Comparison of ENCODE assay signal across 14 cellular contexts in genomic region chr3:175274474-175275218, GRCh38.
DNase-seq lines count a peak whose midpoint lies in the region; ATAC-seq, FAIRE-seq and TF ChIP-seq lines count a peak whose summit lies in the region.
"Had no signal": no experiment of that assay in that cellular context is flagged by ENCODE, and none has a peak within 500 bp of the region (broad histone marks: within the 10 kb centered on the region; RNA-seq: fewer than 3 reads in every experiment).

No MANE protein-coding gene starts in this region.

- no peak for TF ChIP-seq EP300 in gastroesophageal sphincter (IDR thresholded peaks at IDR 0.05)

- H3K27me3 ChIP-seq in PC-9 (ENCODE audit: insufficient read depth, low read depth) (no peaks in the 10 kb centered on the region), A673 (replicated peaks; ENCODE audit: insufficient read depth, low read depth, low read length, poor library complexity) (no peaks in the 10 kb centered on the region), gastroesophageal sphincter (no peaks in the 10 kb centered on the region)
- H3K27me3 ChIP-seq: sigmoid colon had no signal

- 55 to 79% methylated on average over 1 of the region's 1 CpG for WGBS in gastroesophageal sphincter (ENCODE audit: low coverage in 1 of 2), 2 donors

- intact Hi-C loops in PC-9 (cut with micrococcal nuclease; ENCODE audit: unreplicated experiment) (no loop called here), A673 (cut with micrococcal nuclease; ENCODE audit: unreplicated experiment) (no loop called here)

- H3K79me2 ChIP-seq in PC-9 (ENCODE audit: low read depth): no peaks in the 10 kb centered on the region

- ATAC-seq in GM18505 (IDR thresholded peaks at IDR 0.05; ENCODE audit: unreplicated experiment) (peak; percentile 71), GM19397 (IDR thresholded peaks at IDR 0.05; ENCODE audit: unreplicated experiment) (peak; percentile 31), HG03159 (IDR thresholded peaks at IDR 0.05; ENCODE audit: unreplicated experiment) (peak; percentile 51), gastroesophageal sphincter (no peak)

- H3K9me3 ChIP-seq in PC-9 (ENCODE audit: insufficient read depth, low read depth) (no peaks in the 10 kb centered on the region), A673 (ENCODE audit: low read depth, low read length, poor library complexity, severe bottlenecking) (no peaks in the 10 kb centered on the region), gastroesophageal sphincter (no peaks in the 10 kb centered on the region)
- H3K9me3 ChIP-seq: Caco-2, sigmoid colon had no signal

- TF ChIP-seq CTCF in PC-9 (conservative IDR thresholded peaks at IDR 0.05) (no peak), A673 (conservative IDR thresholded peaks at IDR 0.05; ENCODE audit: low read depth, low read length) (no peak), gastroesophageal sphincter (IDR thresholded peaks at IDR 0.05) (no peak)

- H3K27ac ChIP-seq in PC-9 (no peak overlapping the region), A673 (ENCODE audit: low read depth, low read length, poor library complexity, severe bottlenecking) (no peak overlapping the region), gastroesophageal sphincter (no peak overlapping the region)
- H3K27ac ChIP-seq: sigmoid colon had no signal

- BruUV-seq in PC-9 (replicated peaks; lab: Mats Ljungman, UMichigan): no TSS peak
- BruUV-seq in A673 (replicated peaks; lab: Mats Ljungman, UMichigan): no TSS peak

- CTCF ChIA-PET in PC-9 (lab: Charles Lee) (no interaction called here), A673 (lab: Charles Lee) (no interaction called here)

- no peak for TF ChIP-seq POLR2A in GM18505 (IDR thresholded peaks at IDR 0.05; ENCODE audit: borderline replicate concordance, extremely low read depth, insufficient read depth, insufficient read length)
- TF ChIP-seq POLR2A in H54 (IDR thresholded peaks at IDR 0.05; ENCODE audit: low read depth, low read length): no peak
- TF ChIP-seq POLR2A in gastroesophageal sphincter (IDR thresholded peaks at IDR 0.05): no peak

- no peaks in the 10 kb centered on the region; the same call in 1 of the 2 replicates for H3K9me2 ChIP-seq in PC-9 (ENCODE audit: insufficient read depth)

- no peaks in the 10 kb centered on the region for H3K36me3 ChIP-seq in PC-9 (ENCODE audit: low read depth)
- no peaks in the 10 kb centered on the region for H3K36me3 ChIP-seq in A673 (ENCODE audit: insufficient read depth, low read length, poor library complexity, severe bottlenecking)
- no peaks in the 10 kb centered on the region for H3K36me3 ChIP-seq in gastroesophageal sphincter
- H3K36me3 ChIP-seq: sigmoid colon had no signal

- DNase-seq in PC-9 (no peak), A673 (ENCODE audit: low spot score) (no peak), H54 (ENCODE audit: insufficient read length, low spot score) (no peak), retina (no peak)
- DNase-seq: activated CD4-positive, alpha-beta memory T cell treated with anti-CD3 and anti-CD28 coated beads, Interleukin-2, amount 10 ng/mL, durations not matched to agents 7 days and 5 days; activated naive CD4-positive, alpha-beta T cell treated with anti-CD3 and anti-CD28 coated beads for 36 hours; Caco-2; HCEC 1CT; naive B cell; sigmoid colon had no signal

- POLR2A ChIA-PET in PC-9 (lab: Charles Lee; ENCODE audit: unreplicated experiment) (no interaction called here), A673 (lab: Charles Lee; ENCODE audit: low non-redundant PET) (no interaction called here)

- H3K4me1 ChIP-seq in PC-9 (replicated peaks; ENCODE audit: insufficient read depth) (no peaks in the 10 kb centered on the region), A673 (ENCODE audit: insufficient read depth, low read length, poor library complexity, severe bottlenecking) (peaks cover 13% of the 10 kb centered on the region), gastroesophageal sphincter (peaks cover 0 to 6% (median 0%) of the 10 kb centered on the region in 3 donors)
- H3K4me1 ChIP-seq: Caco-2, sigmoid colon had no signal

- FAIRE-seq in H54 (lab: Jason Lieb, UNC): no peak

- no peaks in the 10 kb centered on the region for H4K20me1 ChIP-seq in PC-9 (ENCODE audit: insufficient read depth)

- H3K4me3 ChIP-seq in PC-9 (no peak overlapping the region), A673 (ENCODE audit: low read depth, low read length, poor library complexity, severe bottlenecking) (no peak overlapping the region), gastroesophageal sphincter (no peak overlapping the region)
- H3K4me3 ChIP-seq: sigmoid colon had no signal

- H3F3A ChIP-seq in PC-9 (ENCODE audit: insufficient read depth, low read depth): no peaks in the 10 kb centered on the region

- 0 out of 2 replicates have a peak overlapping the region, but pooled peaks have one; percentile 19 for H2AFZ ChIP-seq in PC-9

- no peak overlapping the region for H3K4me2 ChIP-seq in PC-9
